Comparison of ENCODE assay signal across 12 cellular contexts in the genomic region with DNA sequence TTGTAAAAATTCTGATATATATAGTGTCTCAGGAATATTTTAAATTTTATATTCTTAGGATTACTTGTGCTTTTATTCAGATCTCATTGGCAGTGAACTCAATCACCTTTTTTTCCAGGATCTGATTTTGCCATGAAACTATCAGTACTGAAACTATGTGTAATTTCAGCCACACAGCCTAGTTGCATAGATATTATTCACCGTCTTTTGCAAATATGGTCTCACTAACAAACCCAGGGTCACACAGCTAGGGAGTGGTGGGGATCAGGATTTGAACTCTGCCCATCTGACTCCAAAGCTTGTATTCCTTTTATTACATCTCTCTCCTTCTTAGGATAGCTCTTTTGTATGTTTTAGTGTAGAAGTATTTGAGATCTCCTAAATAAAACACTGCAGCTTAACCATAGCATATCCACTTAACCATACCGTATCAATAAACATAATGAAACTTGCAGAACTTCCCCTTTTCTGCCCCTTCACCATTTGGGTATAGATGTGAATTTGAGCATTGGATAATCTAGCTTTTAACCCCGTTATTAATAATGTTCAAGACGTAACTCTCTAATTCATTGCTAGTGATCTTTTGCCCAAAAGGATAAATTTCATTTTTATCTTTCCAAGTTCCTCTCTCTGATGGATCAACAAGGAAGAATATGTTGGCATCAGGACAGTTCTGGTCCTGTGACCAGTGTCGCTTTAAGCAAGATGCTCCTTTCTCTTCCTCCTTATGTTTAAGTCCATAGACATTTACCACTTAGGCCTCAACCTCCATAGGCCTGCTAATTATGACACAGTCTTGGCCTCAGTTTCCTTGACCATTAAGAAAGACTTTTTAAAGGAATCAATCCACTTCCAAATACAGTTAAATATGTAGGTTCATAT.
DNase-seq lines count a peak whose midpoint lies in the region; ATAC-seq, FAIRE-seq and TF ChIP-seq lines count a peak whose summit lies in the region.
"Had no signal": no experiment of that assay in that cellular context is flagged by ENCODE, and none has a peak within 500 bp of the region (broad histone marks: within the 10 kb centered on the region; RNA-seq: fewer than 3 reads in every experiment).

No MANE protein-coding gene starts in this region.

- peak; percentile 52 for ATAC-seq in GM19395 (IDR thresholded peaks at IDR 0.05; ENCODE audit: unreplicated experiment)
- peak; percentile 33 for ATAC-seq in HG03135 (IDR thresholded peaks at IDR 0.05; ENCODE audit: unreplicated experiment)
- no peak for ATAC-seq in left lobe of liver
- no peak for ATAC-seq in GM19328 (IDR thresholded peaks at IDR 0.05; ENCODE audit: unreplicated experiment)

- no peaks in the 10 kb centered on the region for H3K9me3 Mint-ChIP-seq in activated naive CD8-positive, alpha-beta T cell treated with anti-CD3 and anti-CD28 coated beads for 36 hours
- H3K9me3 Mint-ChIP-seq: activated naive CD4-positive, alpha-beta T cell treated with anti-CD3 and anti-CD28 coated beads for 36 hours had no signal

- H3K36me3 Mint-ChIP-seq in activated naive CD8-positive, alpha-beta T cell treated with anti-CD3 and anti-CD28 coated beads for 36 hours, result no peaks in the 10 kb centered on the region

- H3K27me3 Mint-ChIP-seq in activated naive CD8-positive, alpha-beta T cell treated with anti-CD3 and anti-CD28 coated beads for 36 hours, result peaks cover 8% of the 10 kb centered on the region

- TF ChIP-seq CTCF in D721Med (IDR thresholded peaks at IDR 0.05; ENCODE audit: insufficient read depth, missing control alignments), result no peak

- no peak overlapping the region for H3K4me3 Mint-ChIP-seq in activated naive CD8-positive, alpha-beta T cell treated with anti-CD3 and anti-CD28 coated beads for 36 hours
- H3K4me3 Mint-ChIP-seq: activated naive CD4-positive, alpha-beta T cell treated with anti-CD3 and anti-CD28 coated beads for 36 hours had no signal

- H3K27ac Mint-ChIP-seq in activated naive CD8-positive, alpha-beta T cell treated with anti-CD3 and anti-CD28 coated beads for 36 hours, result peak overlapping the region; percentile 53
- H3K27ac Mint-ChIP-seq: activated naive CD4-positive, alpha-beta T cell treated with anti-CD3 and anti-CD28 coated beads for 36 hours had no signal

- FAIRE-seq in D721Med (lab: Jason Lieb, UNC), result peak; percentile 21
- FAIRE-seq: TTC549 had no signal

- peaks cover 55% of the 10 kb centered on the region for H3K4me1 Mint-ChIP-seq in activated naive CD8-positive, alpha-beta T cell treated with anti-CD3 and anti-CD28 coated beads for 36 hours

- DNase-seq in D721Med (ENCODE audit: insufficient read length, low spot score) (no peak), dedifferentiated amniotic fluid mesenchymal stem cell (ENCODE audit: extremely low spot score) (no peak), left lobe of liver (ENCODE audit: low spot score) (no peak)
- DNase-seq in activated naive CD8-positive, alpha-beta T cell treated with anti-CD3 and anti-CD28 coated beads for 36 hours, result no peak
- no peak for DNase-seq in stimulated activated CD4-positive, alpha-beta T cell treated with anti-CD3 and anti-CD28 coated beads, Interleukin-2, amount 100 ng/mL, for 24 hours
- DNase-seq: activated naive CD4-positive, alpha-beta T cell treated with anti-CD3 and anti-CD28 coated beads for 36 hours; NCI-H446 treated with DMSO at 0.1 percent for 48 hours; stimulated activated CD4-positive, alpha-beta T cell treated with anti-CD3 and anti-CD28 coated beads, Interleukin-15, amount 100 ng/mL, for 24 hours had no signal

Comparison
In these comparisons a context has a peak if more than half of its experiments do, and no peak if none do; other contexts are left out.
1. ATAC-seq: peak in GM19395 (single experiment) and HG03135 (single experiment); none in left lobe of liver (single experiment) and GM19328 (single experiment).